In genomic region chr7:124930173-124930623, GRCh38 we compare ENCODE assay signal across 8 cellular contexts. TPM values are rescaled to one million over a fixed set of nuclear protein-coding genes. Genes with fewer than 3 reads are reported as not detected.
DNase-seq lines count a peak whose midpoint lies in the region; ATAC-seq and TF ChIP-seq lines count a peak whose summit lies in the region.

No MANE protein-coding gene starts in this region.

- H3K27ac Mint-ChIP-seq in MCF 10A (ENCODE audit: low read depth, unreplicated experiment), result peak overlapping the region; percentile 95

- H3K4me3 ChIP-seq in AG09309 (ENCODE audit: control insufficient read depth, low read depth, low read length), result peak overlapping the region; percentile 85
- peak overlapping the region; percentile 79 to 81 for H3K4me3 ChIP-seq in muscle layer of duodenum (ENCODE audit: low read depth in 1 of 2, low read length in 2 of 2)

- peaks cover 10% of the 10 kb centered on the region for H3K36me3 Mint-ChIP-seq in MCF 10A (ENCODE audit: insufficient read depth, unreplicated experiment)

- H3K27me3 Mint-ChIP-seq in MCF 10A (ENCODE audit: insufficient read depth, unreplicated experiment), result no peaks in the 10 kb centered on the region

- no peaks in the 10 kb centered on the region for H3K9me3 Mint-ChIP-seq in MCF 10A (ENCODE audit: unreplicated experiment)

- no peaks in the 10 kb centered on the region for H3K9me3 ChIP-seq in muscle layer of duodenum (ENCODE audit: control insufficient read depth in 1 of 2, low read length in 2 of 2)

- H3K27me3 ChIP-seq in muscle layer of duodenum (ENCODE audit: low read depth, low read length), result no peaks in the 10 kb centered on the region

- TF ChIP-seq CTCF in AG09309 (IDR thresholded peaks at IDR 0.05; ENCODE audit: control insufficient read depth, insufficient read depth, low read depth, low read length, missing control alignments) (no peak), MCF 10A (IDR thresholded peaks at IDR 0.05; ENCODE audit: unreplicated experiment) (no peak)

- peaks cover 28% of the 10 kb centered on the region for H3K4me1 Mint-ChIP-seq in MCF 10A (ENCODE audit: insufficient read depth, unreplicated experiment)

- peaks cover 0 to 15% of the 10 kb centered on the region in 2 donors for H3K4me1 ChIP-seq in muscle layer of duodenum (ENCODE audit: control insufficient read depth in 1 of 2, insufficient read depth in 2 of 2, low read length in 2 of 2)

- CTCF ChIA-PET in MCF 10A (lab: Yijun Ruan, JAX), result interaction anchor here (0.6 to 1.1 kb wide), 4 partner anchors 32 to 775 kb away, joined by 3 to 5 read pairs (median 4); no protein-coding TSS in a partner anchor

- ATAC-seq in HG02678 (IDR thresholded peaks at IDR 0.05; ENCODE audit: unreplicated experiment) (peak; percentile 0), HG03432 (IDR thresholded peaks at IDR 0.05; ENCODE audit: unreplicated experiment) (no peak)

- no peaks in the 10 kb centered on the region for H3K36me3 ChIP-seq in muscle layer of duodenum (ENCODE audit: control insufficient read depth in 1 of 2, insufficient read depth in 2 of 2, low read length in 2 of 2)

- intact Hi-C loops in MCF 10A (cut with micrococcal nuclease), result no loop called here

- POLR2A ChIA-PET in MCF 10A (lab: Yijun Ruan, JAX), result interaction anchor here (0.7 to 1.9 kb wide), 5 partner anchors 9 to 600 kb away, joined by 3 to 13 read pairs (median 4); no protein-coding TSS in a partner anchor

- peak overlapping the region; percentile 47 for H3K27ac ChIP-seq in muscle layer of duodenum (ENCODE audit: low read length)

- DNase-seq in AG09309 (ENCODE audit: low read depth) (no peak), MCF 10A (ENCODE audit: unreplicated experiment) (no peak), NCI-H446 treated with DMSO at 0.1 percent for 48 hours (lab: John Stamatoyannopoulos, UW) (no peak), T-helper 9 cell (no peak), AG20443 (ENCODE audit: low spot score) (no peak)

- TSS peak; percentile 44 for BruUV-seq in MCF 10A (replicated peaks; lab: Mats Ljungman, UMichigan)

- H3K4me3 Mint-ChIP-seq in MCF 10A (ENCODE audit: unreplicated experiment), result peak overlapping the region; percentile 94

RNA-seq across cellular contexts. Expression of gene POT1, which starts 0.6 kb away (rescaled TPM):
- total RNA-seq in MCF 10A (2022), result 17.5 and 24.1 TPM in 2 replicates
